1 cellular context compared by ENCODE assay signal in genomic region chrX:115173181-115173580, GRCh38.
TF ChIP-seq lines count a peak whose summit lies in the region.

No MANE protein-coding gene starts in this region.

TF ChIP-seq in H1, 55 proteins besides CTCF, POLR2A, EP300 and RAD21:
- no peak for TF ChIP-seq HDAC2 (IDR thresholded peaks at IDR 0.05; ENCODE audit: borderline replicate concordance in 1 of 2, low read depth in 2 of 2, low read length in 2 of 2)
